9 cellular contexts compared by ENCODE assay signal in genomic region chr5:179624841-179625271, GRCh38. TPM values are rescaled to one million over a fixed set of nuclear protein-coding genes. Genes with fewer than 3 reads are reported as not detected.
DNase-seq lines count a peak whose midpoint lies in the region; ATAC-seq, FAIRE-seq and TF ChIP-seq lines count a peak whose summit lies in the region.
"Had no signal": no experiment of that assay in that cellular context is flagged by ENCODE, and none has a peak within 500 bp of the region (broad histone marks: within the 10 kb centered on the region; RNA-seq: fewer than 3 reads in every experiment).

No MANE protein-coding gene starts in this region.

- 59% methylated on average over 8 of the region's 9 CpGs for WGBS in K562 (ENCODE audit: insufficient coverage, low coverage, missing lambda C conversion rate)

- H3K36me3 ChIP-seq in ACC112 (ENCODE audit: insufficient read depth, low read length) (peaks cover 25% of the 10 kb centered on the region), HUES48 (ENCODE audit: control insufficient read depth, insufficient read depth, low read length) (peaks cover 28% of the 10 kb centered on the region), K562 (ENCODE audit: control insufficient read depth, insufficient read depth, low read length) (peaks cover 27% of the 10 kb centered on the region), mucosa of stomach (ENCODE audit: control insufficient read depth, insufficient read depth, low read length) (peaks cover 4% of the 10 kb centered on the region)

- TF ChIP-seq RAD21 in K562 (CRISPR knock-in tag; conservative IDR thresholded peaks at IDR 0.05 in 1 of 2, IDR thresholded peaks at IDR 0.05 in 1 of 2): no peak

- H3K9ac ChIP-seq in HUES48 (ENCODE audit: low read depth, low read length) (peak overlapping the region; percentile 100; the same call in 1 of the 2 replicates), K562 (ENCODE audit: insufficient read depth in 1 of 2, low read depth in 2 of 2, low read length in 2 of 2) (peak overlapping the region; percentile 97 to 99), mucosa of stomach (ENCODE audit: low read length) (peak overlapping the region; percentile 88)

- CTCF ChIA-PET in K562 (lab: Yijun Ruan, JAX; ENCODE audit: low intra/inter-chr PET ratio): no interaction called here

- no peak for TF ChIP-seq EP300 in K562 (IDR thresholded peaks at IDR 0.05; ENCODE audit: low read length)

- in situ Hi-C loops in K562 (cut with MboI): no loop called here

- peaks cover 27% of the 10 kb centered on the region for H4K20me1 ChIP-seq in K562 (replicated peaks; ENCODE audit: control insufficient read depth, insufficient read depth, low read length)

- H3K9me3 ChIP-seq in HUES48 (ENCODE audit: control insufficient read depth, insufficient read depth, low read length): no peaks in the 10 kb centered on the region
- no peaks in the 10 kb centered on the region for H3K9me3 ChIP-seq in K562 (replicated peaks; ENCODE audit: control insufficient read depth, insufficient read depth, low read depth, low read length)
- no peaks in the 10 kb centered on the region for H3K9me3 ChIP-seq in mucosa of stomach (ENCODE audit: control insufficient read depth, low read length)

- H3K4me1 ChIP-seq in ACC112 (ENCODE audit: control insufficient read depth, insufficient read depth, low read length, unreplicated experiment) (peaks cover 11% of the 10 kb centered on the region), HUES48 (ENCODE audit: control insufficient read depth, insufficient read depth, low read length) (peaks cover 30% of the 10 kb centered on the region), K562 (replicated peaks in 1 of 2; ENCODE audit: control insufficient read depth in 2 of 2, insufficient read depth in 2 of 2, low read length in 2 of 2) (peaks cover 20 to 24% of the 10 kb centered on the region in 2 experiments), mucosa of stomach (ENCODE audit: control insufficient read depth, insufficient read depth, low read length) (peaks cover 26% of the 10 kb centered on the region)

- intact Hi-C loops in K562 (cut with micrococcal nuclease): loop anchor here (5.0 kb wide), 2 partner anchors 73 to 197 kb away; partner anchors contain the start of genes RUFY1 and SQSTM1

- TF ChIP-seq CTCF in K562 (IDR thresholded peaks at IDR 0.05 in 2 of 3, conservative IDR thresholded peaks at IDR 0.05 in 1 of 3; ENCODE audit: insufficient read depth in 2 of 3, low read depth in 1 of 3, low read length in 3 of 3): no peak

- H3K9me1 ChIP-seq in K562 (ENCODE audit: control insufficient read depth, insufficient read depth, low read length): no peaks in the 10 kb centered on the region

- FAIRE-seq in K562 (lab: Jason Lieb, UNC): no peak

- no peak overlapping the region for H2AFZ ChIP-seq in ACC112 (ENCODE audit: low read length, unreplicated experiment)
- peak overlapping the region; percentile 87 for H2AFZ ChIP-seq in K562 (ENCODE audit: low read depth, low read length)

- TF ChIP-seq POLR2A in K562 (conservative IDR thresholded peaks at IDR 0.05): no peak

- ATAC-seq in K562 (no peak), HG03457 (IDR thresholded peaks at IDR 0.05; ENCODE audit: unreplicated experiment) (no peak), GM21360 (IDR thresholded peaks at IDR 0.05; ENCODE audit: unreplicated experiment) (no peak)

- peak in 1 of 4 experiments; percentile 49 for DNase-seq in K562 (ENCODE audit: extremely low read depth in 1 of 4, low spot score in 3 of 4)
- DNase-seq in middle frontal gyrus (ENCODE audit: extremely low spot score, low spot score): no peak
- DNase-seq in NOMO-1 (lab: John Stamatoyannopoulos, UW; ENCODE audit: unreplicated experiment in 2 of 2): no peak

- POLR2A ChIA-PET in K562 (lab: Yijun Ruan, JAX): interaction anchor here (1.5 to 6.6 kb wide), 6 partner anchors 15 to 108 kb away, joined by 3 to 181 read pairs (median 12); partner anchors contain the start of gene MAML1

- no peaks in the 10 kb centered on the region for H3K27me3 ChIP-seq in ACC112 (ENCODE audit: insufficient read depth, low read length)
- no peaks in the 10 kb centered on the region for H3K27me3 ChIP-seq in HUES48 (ENCODE audit: control insufficient read depth, insufficient read depth, low read length)
- H3K27me3 ChIP-seq in K562 (ENCODE audit: control insufficient read depth in 2 of 2, insufficient read depth in 2 of 2, low read length in 2 of 2): no peaks in the 10 kb centered on the region
- no peaks in the 10 kb centered on the region for H3K27me3 ChIP-seq in mucosa of stomach (ENCODE audit: control insufficient read depth, insufficient read depth, low read length)

- peak overlapping the region; percentile 93 for H3K4me2 ChIP-seq in K562 (ENCODE audit: insufficient read depth, low read length)

- peak overlapping the region; percentile 97 for H3K4me3 ChIP-seq in ACC112 (ENCODE audit: low read depth, low read length)
- peak overlapping the region; percentile 94; the same call in 1 of the 2 replicates for H3K4me3 ChIP-seq in HUES48 (ENCODE audit: low read depth, low read length)
- H3K4me3 ChIP-seq in K562: peak overlapping the region; percentile 95
- peak overlapping the region; percentile 93 for H3K4me3 ChIP-seq in mucosa of stomach (ENCODE audit: low read length)

- H3K27ac ChIP-seq in ACC112 (ENCODE audit: low read depth, low read length) (peak overlapping the region; percentile 87), HUES48 (ENCODE audit: low read depth, low read length) (peak overlapping the region; percentile 97), K562 (ENCODE audit: extremely low read depth, low read depth, low read length) (peak overlapping the region; percentile 99)

- no TSS peak for BruUV-seq in K562 (replicated peaks; lab: Mats Ljungman, UMichigan)

- H3K79me2 ChIP-seq in ACC112 (ENCODE audit: control insufficient read depth, insufficient read depth, low read length, unreplicated experiment) (peaks cover 34% of the 10 kb centered on the region), K562 (ENCODE audit: control insufficient read depth, insufficient read depth, low read length) (peaks cover 47% of the 10 kb centered on the region)

TF ChIP-seq in K562, 482 proteins besides CTCF, POLR2A, EP300 and RAD21:
- TF ChIP-seq, protein P1, sequence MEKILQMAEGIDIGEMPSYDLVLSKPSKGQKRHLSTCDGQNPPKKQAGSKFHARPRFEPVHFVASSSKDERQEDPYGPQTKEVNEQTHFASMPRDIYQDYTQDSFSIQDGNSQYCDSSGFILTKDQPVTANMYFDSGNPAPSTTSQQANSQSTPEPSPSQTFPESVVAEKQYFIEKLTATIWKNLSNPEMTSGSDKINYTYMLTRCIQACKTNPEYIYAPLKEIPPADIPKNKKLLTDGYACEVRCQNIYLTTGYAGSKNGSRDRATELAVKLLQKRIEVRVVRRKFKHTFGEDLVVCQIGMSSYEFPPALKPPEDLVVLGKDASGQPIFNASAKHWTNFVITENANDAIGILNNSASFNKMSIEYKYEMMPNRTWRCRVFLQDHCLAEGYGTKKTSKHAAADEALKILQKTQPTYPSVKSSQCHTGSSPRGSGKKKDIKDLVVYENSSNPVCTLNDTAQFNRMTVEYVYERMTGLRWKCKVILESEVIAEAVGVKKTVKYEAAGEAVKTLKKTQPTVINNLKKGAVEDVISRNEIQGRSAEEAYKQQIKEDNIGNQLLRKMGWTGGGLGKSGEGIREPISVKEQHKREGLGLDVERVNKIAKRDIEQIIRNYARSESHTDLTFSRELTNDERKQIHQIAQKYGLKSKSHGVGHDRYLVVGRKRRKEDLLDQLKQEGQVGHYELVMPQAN (IDR thresholded peaks at IDR 0.05; ENCODE audit: borderline replicate concordance): 0 out of 2 replicates have a peak, but pooled peaks have one; percentile 3
- TF ChIP-seq FOXA3 (CRISPR knock-in tag; conservative IDR thresholded peaks at IDR 0.05 in 1 of 2, IDR thresholded peaks at IDR 0.05 in 1 of 2) (0 out of 4 replicates have a peak, but pooled peaks of 1 of the 2 experiments have one; percentile 18), BCL6 (CRISPR knock-in tag; IDR thresholded peaks at IDR 0.05) (no peak)

RNA-seq across cellular contexts. Expression of gene HNRNPH1, which starts 1.4 kb away (rescaled TPM):
- 1,523 and 3,571 TPM in 2 replicates for total RNA-seq in K562 (2011; cell fraction: chromatin; rRNA removed; ENCODE audit: low replicate concordance)
- 1,055 and 1,232 TPM in 2 replicates for total RNA-seq in K562 (2011; cell fraction: nucleolus; rRNA removed)
- 1,271 and 1,326 TPM in 2 replicates for total RNA-seq in K562 (2011; cell fraction: nucleoplasm; rRNA removed)
- total RNA-seq in K562 (2014; rRNA removed) (570 and 600 TPM in 2 replicates), K562 (2014; rRNA removed; fragmentation: Illumina TruSeq; extraction: Trizol) (611 and 618 TPM in 2 replicates), K562 (2015; rRNA removed; fragmentation: Illumina TruSeq; extraction: Trizol) (613 and 656 TPM in 2 replicates), K562 (2021) (544 and 561 TPM in 2 replicates)
- polyA plus RNA-seq in K562 (2011; rRNA removed) (418 and 441 TPM in 2 replicates), K562 (2014; fragmentation: Illumina TruSeq; extraction: Trizol) (445 and 534 TPM in 2 replicates), K562 (2014; fragmentation: Nextera tagmentation; extraction: Ambion mirVana) (100 to 1,000 TPM; 103 to 128 TPM), K562 (2014; rRNA removed) (574 and 644 TPM in 2 replicates)
- 97.0 and 189 TPM in 2 replicates for polyA plus RNA-seq in K562 (2011; cell fraction: cytosol; rRNA removed)
- polyA plus RNA-seq in K562 (2011; cell fraction: nucleus; rRNA removed): 1,217 and 1,257 TPM in 2 replicates
- polyA plus RNA-seq in K562 (2012): 259 and 470 TPM in 2 replicates
- polyA minus RNA-seq in K562 (2011; rRNA and poly(A)+ RNA removed): 902 and 960 TPM in 2 replicates
- 599 and 712 TPM in 2 replicates for polyA minus RNA-seq in K562 (2011; cell fraction: cytosol; rRNA and poly(A)+ RNA removed)
- 1,471 and 2,216 TPM in 2 replicates for polyA minus RNA-seq in K562 (2011; cell fraction: nucleus; rRNA and poly(A)+ RNA removed)

RNA-seq across cellular contexts. Expression of gene CBY3, which starts 56.0 kb away (rescaled TPM):
- total RNA-seq in K562 (2011; cell fraction: chromatin; rRNA removed; ENCODE audit: low replicate concordance): not detected in 2 replicates
- total RNA-seq in K562 (2011; cell fraction: nucleolus; rRNA removed): not detected in 2 replicates
- not detected in 2 replicates for total RNA-seq in K562 (2011; cell fraction: nucleoplasm; rRNA removed)
- total RNA-seq in K562 (2014; rRNA removed) (not detected in 2 replicates), K562 (2014; rRNA removed; fragmentation: Illumina TruSeq; extraction: Trizol) (not detected in 2 replicates), K562 (2015; rRNA removed; fragmentation: Illumina TruSeq; extraction: Trizol) (not detected in 2 replicates), K562 (2021) (not detected in 2 replicates)
- polyA plus RNA-seq in K562 (2011; rRNA removed) (not detected in 2 replicates), K562 (2014; fragmentation: Illumina TruSeq; extraction: Trizol) (not detected in 2 replicates), K562 (2014; fragmentation: Nextera tagmentation; extraction: Ambion mirVana) (not detected), K562 (2014; rRNA removed) (not detected in 2 replicates)
- not detected in 2 replicates for polyA plus RNA-seq in K562 (2011; cell fraction: cytosol; rRNA removed)
- 0.32 TPM in 1 of 2 replicates, not detected in the other for polyA plus RNA-seq in K562 (2011; cell fraction: nucleus; rRNA removed)
- polyA plus RNA-seq in K562 (2012): 0.10 and 0.22 TPM in 2 replicates
- not detected in 2 replicates for polyA minus RNA-seq in K562 (2011; rRNA and poly(A)+ RNA removed)
- polyA minus RNA-seq in K562 (2011; cell fraction: cytosol; rRNA and poly(A)+ RNA removed): not detected in 2 replicates
- 0.44 TPM in 1 of 2 replicates, not detected in the other for polyA minus RNA-seq in K562 (2011; cell fraction: nucleus; rRNA and poly(A)+ RNA removed)
- total RNA-seq: NCI-H460 had no signal
